ENCODE assay signal across 13 cellular contexts in the genomic region with DNA sequence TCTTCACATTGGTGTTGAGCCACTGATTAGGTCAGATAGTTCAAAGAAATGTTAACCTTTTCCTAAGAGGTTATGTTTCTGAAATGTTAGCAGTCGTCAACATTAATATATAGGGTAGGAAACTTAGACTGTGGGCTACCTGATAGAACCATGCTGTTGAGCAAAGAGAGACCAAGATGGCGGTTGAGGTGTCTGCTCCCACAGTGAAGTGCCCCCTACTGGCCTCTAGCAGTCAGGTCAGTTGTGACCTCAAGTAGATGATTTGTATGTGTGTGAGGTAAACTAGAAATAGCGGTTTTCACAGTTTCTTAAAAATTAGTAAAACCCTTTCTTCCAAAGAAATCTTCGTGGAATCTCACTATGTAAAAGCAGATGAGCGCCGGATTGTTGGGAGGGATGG. TPM values are rescaled to one million over a fixed set of nuclear protein-coding genes. Genes with fewer than 3 reads are reported as not detected.
DNase-seq lines count a peak whose midpoint lies in the region; ATAC-seq and TF ChIP-seq lines count a peak whose summit lies in the region.
"Had no signal": no experiment of that assay in that cellular context is flagged by ENCODE, and none has a peak within 500 bp of the region (broad histone marks: within the 10 kb centered on the region; RNA-seq: fewer than 3 reads in every experiment).

No MANE protein-coding gene starts in this region.

- POLR2A ChIA-PET in activated CD4-positive, alpha-beta T cell treated with anti-CD3 and anti-CD28 coated beads for 36 hours (lab: Charles Lee) = no interaction called here
- POLR2A ChIA-PET in activated CD4-positive, alpha-beta T cell treated with anti-CD3 and anti-CD28 coated beads, Interleukin-2, amount 10 ng/mL, durations not matched to agents 7 days and 5 days (lab: Charles Lee) = no interaction called here

- H3K4me1 Mint-ChIP-seq in activated CD4-positive, alpha-beta T cell treated with anti-CD3 and anti-CD28 coated beads for 36 hours = no peaks in the 10 kb centered on the region
- H3K4me1 Mint-ChIP-seq in activated CD4-positive, alpha-beta T cell treated with anti-CD3 and anti-CD28 coated beads, Interleukin-2, amount 10 ng/mL, durations not matched to agents 7 days and 5 days = no peaks in the 10 kb centered on the region
- H3K4me1 Mint-ChIP-seq in endothelial cell (ENCODE audit: unreplicated experiment) = peaks cover 3% of the 10 kb centered on the region
- H3K4me1 Mint-ChIP-seq: B cell had no signal

- ATAC-seq in activated CD4-positive, alpha-beta T cell treated with anti-CD3 and anti-CD28 coated beads for 36 hours = peak; percentile 47
- ATAC-seq in HG03439 (IDR thresholded peaks at IDR 0.05; ENCODE audit: unreplicated experiment) = no peak

- H3K27me3 ChIP-seq in smooth muscle cell (ENCODE audit: low read depth) (no peaks in the 10 kb centered on the region), uterus (no peaks in the 10 kb centered on the region)

- no peak overlapping the region for H3K27ac Mint-ChIP-seq in activated CD4-positive, alpha-beta T cell treated with anti-CD3 and anti-CD28 coated beads for 36 hours
- H3K27ac Mint-ChIP-seq in activated CD4-positive, alpha-beta T cell treated with anti-CD3 and anti-CD28 coated beads, Interleukin-2, amount 10 ng/mL, durations not matched to agents 7 days and 5 days = no peak overlapping the region
- no peak overlapping the region for H3K27ac Mint-ChIP-seq in endothelial cell (ENCODE audit: unreplicated experiment)
- H3K27ac Mint-ChIP-seq: B cell had no signal

- H4K20me1 ChIP-seq in smooth muscle cell (ENCODE audit: low read depth) = no peaks in the 10 kb centered on the region

- no peak overlapping the region for H3K4me3 Mint-ChIP-seq in activated CD4-positive, alpha-beta T cell treated with anti-CD3 and anti-CD28 coated beads for 36 hours
- no peak overlapping the region for H3K4me3 Mint-ChIP-seq in activated CD4-positive, alpha-beta T cell treated with anti-CD3 and anti-CD28 coated beads, Interleukin-2, amount 10 ng/mL, durations not matched to agents 7 days and 5 days
- no peak overlapping the region for H3K4me3 Mint-ChIP-seq in endothelial cell (ENCODE audit: unreplicated experiment)
- H3K4me3 Mint-ChIP-seq: B cell had no signal

- no peak overlapping the region for H2AFZ ChIP-seq in smooth muscle cell (ENCODE audit: low read depth)

- no peaks in the 10 kb centered on the region for H3F3A ChIP-seq in smooth muscle cell (ENCODE audit: low read depth)

- TF ChIP-seq CTCF in endothelial cell (IDR thresholded peaks at IDR 0.05; ENCODE audit: unreplicated experiment) = peak; percentile 55
- TF ChIP-seq CTCF in smooth muscle cell (IDR thresholded peaks at IDR 0.05; ENCODE audit: borderline replicate concordance, insufficient read depth, poor library complexity, severe bottlenecking) = peak; percentile 33
- no peak for TF ChIP-seq CTCF in uterus (IDR thresholded peaks at IDR 0.05)

- H3K27me3 Mint-ChIP-seq in activated CD4-positive, alpha-beta T cell treated with anti-CD3 and anti-CD28 coated beads for 36 hours = no peaks in the 10 kb centered on the region
- no peaks in the 10 kb centered on the region for H3K27me3 Mint-ChIP-seq in activated CD4-positive, alpha-beta T cell treated with anti-CD3 and anti-CD28 coated beads, Interleukin-2, amount 10 ng/mL, durations not matched to agents 7 days and 5 days
- H3K27me3 Mint-ChIP-seq in endothelial cell (ENCODE audit: unreplicated experiment) = peaks cover 1% of the 10 kb centered on the region
- H3K27me3 Mint-ChIP-seq: B cell had no signal

- intact Hi-C loops in activated CD4-positive, alpha-beta T cell treated with anti-CD3 and anti-CD28 coated beads for 36 hours (cut with DNase I, micrococcal nuclease) = no loop called here
- intact Hi-C loops in uterus (cut with DNase I; ENCODE audit: low total_unique reads) = no loop called here

- H3K9ac ChIP-seq in smooth muscle cell (ENCODE audit: low read depth) = no peak overlapping the region

- H3K36me3 ChIP-seq in smooth muscle cell (ENCODE audit: low read depth) = no peaks in the 10 kb centered on the region
- no peaks in the 10 kb centered on the region for H3K36me3 ChIP-seq in uterus

- H3K36me3 Mint-ChIP-seq in activated CD4-positive, alpha-beta T cell treated with anti-CD3 and anti-CD28 coated beads for 36 hours (ENCODE audit: low read depth) = peaks cover 48% of the 10 kb centered on the region
- peaks cover 26% of the 10 kb centered on the region for H3K36me3 Mint-ChIP-seq in activated CD4-positive, alpha-beta T cell treated with anti-CD3 and anti-CD28 coated beads, Interleukin-2, amount 10 ng/mL, durations not matched to agents 7 days and 5 days (ENCODE audit: low read depth)
- peaks cover 15% of the 10 kb centered on the region for H3K36me3 Mint-ChIP-seq in endothelial cell (ENCODE audit: low read depth, unreplicated experiment)

- WGBS in smooth muscle cell (ENCODE audit: low lambda C conversion rate) = 91% methylated on average over 6 of the region's 6 CpGs

- H3K27ac ChIP-seq in smooth muscle cell (ENCODE audit: low read depth) = no peak overlapping the region
- H3K27ac ChIP-seq in uterus = no peak overlapping the region

- no peaks in the 10 kb centered on the region for H3K79me2 ChIP-seq in smooth muscle cell (ENCODE audit: low read depth)

- no peak overlapping the region for H3K4me2 ChIP-seq in smooth muscle cell

- H3K9me3 Mint-ChIP-seq in activated CD4-positive, alpha-beta T cell treated with anti-CD3 and anti-CD28 coated beads for 36 hours (ENCODE audit: low read depth) = no peaks in the 10 kb centered on the region
- no peaks in the 10 kb centered on the region for H3K9me3 Mint-ChIP-seq in activated CD4-positive, alpha-beta T cell treated with anti-CD3 and anti-CD28 coated beads, Interleukin-2, amount 10 ng/mL, durations not matched to agents 7 days and 5 days
- no peaks in the 10 kb centered on the region for H3K9me3 Mint-ChIP-seq in endothelial cell (ENCODE audit: unreplicated experiment)

- no peaks in the 10 kb centered on the region for H3K9me3 ChIP-seq in smooth muscle cell (replicated peaks; ENCODE audit: low read depth)
- no peaks in the 10 kb centered on the region for H3K9me3 ChIP-seq in uterus

- no peak for DNase-seq in activated CD4-positive, alpha-beta T cell treated with anti-CD3 and anti-CD28 coated beads for 36 hours
- no peak for DNase-seq in activated CD4-positive, alpha-beta T cell treated with anti-CD3 and anti-CD28 coated beads, Interleukin-2, amount 10 ng/mL, durations not matched to agents 7 days and 5 days
- DNase-seq in NCI-H69 (lab: John Stamatoyannopoulos, UW) (peak; percentile 6), endothelial cell (ENCODE audit: low spot score) (no peak), smooth muscle cell (lab: John Stamatoyannopoulos, UW; ENCODE audit: unreplicated experiment) (no peak), LoVo (ENCODE audit: low spot score) (no peak), uterus (no peak)
- DNase-seq: activated CD4-positive, CD25-positive, alpha-beta regulatory T cell treated with anti-CD3 and anti-CD28 coated beads, Interleukin-2, amount 50 U/mL, for 72 hours; activated effector memory CD4-positive, alpha-beta T cell treated with Interleukin-2 at 50 U/mL for 16 hours; midbrain; NCI-H2029 had no signal

- CTCF ChIA-PET in activated CD4-positive, alpha-beta T cell treated with anti-CD3 and anti-CD28 coated beads for 36 hours (lab: Charles Lee) = no interaction called here
- CTCF ChIA-PET in activated CD4-positive, alpha-beta T cell treated with anti-CD3 and anti-CD28 coated beads, Interleukin-2, amount 10 ng/mL, durations not matched to agents 7 days and 5 days (lab: Charles Lee) = interaction anchor here (1.1 kb wide), 1 partner anchor 414 kb away, joined by 3 read pairs; no protein-coding TSS in a partner anchor

- H3K4me3 ChIP-seq in smooth muscle cell (no peak overlapping the region), uterus (no peak overlapping the region)

- H3K4me1 ChIP-seq in smooth muscle cell (ENCODE audit: low read depth) (no peaks in the 10 kb centered on the region), uterus (no peaks in the 10 kb centered on the region)

- no peak for TF ChIP-seq POLR2A in uterus (IDR thresholded peaks at IDR 0.05)

RNA-seq across cellular contexts. Expression of a gene that starts 40.3 kb away (rescaled TPM):
- total RNA-seq in activated CD4-positive, alpha-beta T cell treated with anti-CD3 and anti-CD28 coated beads for 36 hours = 100 to 1,000 TPM; 103 to 129 TPM
- 10 to 100 TPM; 34.9 to 40.6 TPM for total RNA-seq in activated CD4-positive, alpha-beta T cell treated with anti-CD3 and anti-CD28 coated beads, Interleukin-2, amount 10 ng/mL, durations not matched to agents 7 days and 5 days
- total RNA-seq in endothelial cell (ENCODE audit: unreplicated experiment) = 66.0 TPM
- total RNA-seq in smooth muscle cell = 35.9 and 36.5 TPM in 2 replicates
- 46.2 and 67.6 TPM in 2 replicates for polyA plus RNA-seq in smooth muscle cell
- 10 to 100 TPM in 3 of 4 donors, 1 to 10 TPM in 1; 4.1 to 19.9 (median 16.6) TPM for total RNA-seq in uterus

Comparison
In these comparisons a context has a peak if more than half of its experiments do, and no peak if none do; other contexts are left out.
1. CTCF ChIP-seq: peak in endothelial cell (single experiment) and smooth muscle cell (single experiment); none in uterus (0 of 4).